1 cellular context compared by ENCODE assay signal in genomic region chr16:636206-637080, GRCh38.
A peak's percentile ranks its signal among the peaks of the same experiment; 100 is the strongest.
TF ChIP-seq lines count a peak whose summit lies in the region.

Gene METTL26 (minus strand): TSS chr16:636305. CDS start chr16:636290, 15 bp downstream.

TF ChIP-seq in HepG2, 621 proteins besides CTCF, POLR2A, EP300 and RAD21 (continued from another document and continues in another):
- TF ChIP-seq CERS6 (CRISPR knock-in tag; IDR thresholded peaks at IDR 0.05) = no peak
- peak; percentile 83 for TF ChIP-seq ZNF501 (CRISPR knock-in tag; IDR thresholded peaks at IDR 0.05)
- peak; percentile 19 for TF ChIP-seq ZNF263 (CRISPR knock-in tag; IDR thresholded peaks at IDR 0.05)
- TF ChIP-seq UBTF (CRISPR knock-in tag; IDR thresholded peaks at IDR 0.05) = peak; percentile 65
- TF ChIP-seq ZNF678 (CRISPR knock-in tag; IDR thresholded peaks at IDR 0.05) = no peak; the same call in 1 of the 2 replicates
- TF ChIP-seq MEIS2 (CRISPR knock-in tag; IDR thresholded peaks at IDR 0.05) = 0 out of 2 replicates have a peak, but pooled peaks have one; percentile 33
- no peak for TF ChIP-seq ZBTB37 (CRISPR knock-in tag; IDR thresholded peaks at IDR 0.05)
- 0 out of 2 replicates have a peak, but pooled peaks have one; percentile 40 for TF ChIP-seq NFKBIZ (CRISPR knock-in tag; IDR thresholded peaks at IDR 0.05)
- TF ChIP-seq DMAP1 (CRISPR knock-in tag; IDR thresholded peaks at IDR 0.05) = peak; percentile 63; the same call in 1 of the 2 replicates
- TF ChIP-seq ZNF230 (CRISPR knock-in tag; IDR thresholded peaks at IDR 0.05) = peak; percentile 51; the same call in 1 of the 2 replicates
- TF ChIP-seq ZBTB4 (CRISPR knock-in tag; IDR thresholded peaks at IDR 0.05; ENCODE audit: borderline replicate concordance) = no peak
- no peak for TF ChIP-seq ZNF781 (CRISPR knock-in tag; IDR thresholded peaks at IDR 0.05; ENCODE audit: borderline replicate concordance, not compliant biosample characterization)
- TF ChIP-seq ZBTB38 (CRISPR knock-in tag; IDR thresholded peaks at IDR 0.05) = peak; percentile 75
- no peak; the same call in 1 of the 2 replicates for TF ChIP-seq RFXAP (CRISPR knock-in tag; IDR thresholded peaks at IDR 0.05; ENCODE audit: borderline replicate concordance)
- peak; percentile 96 for TF ChIP-seq ZNF430 (CRISPR knock-in tag; IDR thresholded peaks at IDR 0.05)
- 0 out of 2 replicates have a peak, but pooled peaks have one; percentile 24 for TF ChIP-seq ZNF264 (CRISPR knock-in tag; IDR thresholded peaks at IDR 0.05)
- no peak for TF ChIP-seq ISL2 (CRISPR knock-in tag; IDR thresholded peaks at IDR 0.05)
- peak; percentile 99 for TF ChIP-seq ZNF143 (CRISPR knock-in tag; IDR thresholded peaks at IDR 0.05)
- no peak for TF ChIP-seq TCF7L2 (IDR thresholded peaks at IDR 0.05; ENCODE audit: low read depth, low read length)
- TF ChIP-seq PHF5A (CRISPR knock-in tag; IDR thresholded peaks at IDR 0.05; ENCODE audit: low read depth, unreplicated experiment) = peak; percentile 23
- no peak for TF ChIP-seq ZSCAN20 (CRISPR knock-in tag; IDR thresholded peaks at IDR 0.05; ENCODE audit: borderline replicate concordance)
- TF ChIP-seq ZNF878 (CRISPR knock-in tag; IDR thresholded peaks at IDR 0.05) = no peak
- peak; percentile 85; the same call in 1 of the 2 replicates for TF ChIP-seq NAIF1 (CRISPR knock-in tag; IDR thresholded peaks at IDR 0.05; ENCODE audit: borderline replicate concordance)
- TF ChIP-seq ZNF12 (CRISPR knock-in tag; IDR thresholded peaks at IDR 0.05) = peak; percentile 15; the same call in 1 of the 2 replicates
- TF ChIP-seq THAP11 (CRISPR knock-in tag; IDR thresholded peaks at IDR 0.05) = peak; percentile 100
- TF ChIP-seq HBP1 (CRISPR knock-in tag; IDR thresholded peaks at IDR 0.05; ENCODE audit: low read depth) = 0 out of 2 replicates have a peak, but pooled peaks have one; percentile 51
- peak; percentile 86 for TF ChIP-seq GMEB2 (CRISPR knock-in tag; IDR thresholded peaks at IDR 0.05; ENCODE audit: low read depth)
- peak; percentile 67; the same call in 1 of the 2 replicates for TF ChIP-seq ZNF136 (CRISPR knock-in tag; IDR thresholded peaks at IDR 0.05; ENCODE audit: low read depth)
- TF ChIP-seq ZNF784 (CRISPR knock-in tag; IDR thresholded peaks at IDR 0.05; ENCODE audit: borderline replicate concordance) = 0 out of 2 replicates have a peak, but pooled peaks have one; percentile 4
- peak; percentile 77; the same call in 1 of the 2 replicates for TF ChIP-seq PAX8 (CRISPR knock-in tag; IDR thresholded peaks at IDR 0.05; ENCODE audit: borderline replicate concordance)
- 0 out of 2 replicates have a peak, but pooled peaks have one; percentile 78 for TF ChIP-seq NFATC3 (CRISPR knock-in tag; IDR thresholded peaks at IDR 0.05)
- TF ChIP-seq PBX2 (CRISPR knock-in tag; IDR thresholded peaks at IDR 0.05) = no peak
- TF ChIP-seq ZNF776 (CRISPR knock-in tag; IDR thresholded peaks at IDR 0.05) = peak; percentile 87
- peak; percentile 22; the same call in 1 of the 2 replicates for TF ChIP-seq SKIL (CRISPR knock-in tag; IDR thresholded peaks at IDR 0.05; ENCODE audit: borderline replicate concordance)
- peak; percentile 87; the same call in 1 of the 2 replicates for TF ChIP-seq POGK (CRISPR knock-in tag; conservative IDR thresholded peaks at IDR 0.05)
- TF ChIP-seq GABPB1 (CRISPR knock-in tag; IDR thresholded peaks at IDR 0.05) = peak; percentile 89
- 0 out of 2 replicates have a peak, but pooled peaks have one; percentile 7 for TF ChIP-seq ZNF503 (CRISPR knock-in tag; IDR thresholded peaks at IDR 0.05)
- TF ChIP-seq NR2C2 (CRISPR knock-in tag; IDR thresholded peaks at IDR 0.05; ENCODE audit: borderline replicate concordance) = peak; percentile 94
- peak; percentile 52; the same call in 1 of the 2 replicates for TF ChIP-seq ZNF354B (CRISPR knock-in tag; IDR thresholded peaks at IDR 0.05)
- TF ChIP-seq SALL2 (CRISPR knock-in tag; IDR thresholded peaks at IDR 0.05) = peak; percentile 12; the same call in 1 of the 2 replicates
- TF ChIP-seq ZBTB7B (CRISPR knock-in tag; IDR thresholded peaks at IDR 0.05) = no peak
